ENCODE assay signal across 7 cellular contexts in genomic region chrX:145533534-145533933, GRCh38.
"Had no signal": no experiment of that assay in that cellular context is flagged by ENCODE, and none has a peak within 500 bp of the region (broad histone marks: within the 10 kb centered on the region; RNA-seq: fewer than 3 reads in every experiment).

No MANE protein-coding gene starts in this region.

- ATAC-seq: GM12878 had no signal

- DNase-seq: GDM1, GF-D8 had no signal

- H3K4me3 ChIP-seq: GM12878 had no signal

- FAIRE-seq: G401.6, GM12878, GM12892, GM18507, GM19239 had no signal
